8 cellular contexts compared by ENCODE assay signal in the genomic region with DNA sequence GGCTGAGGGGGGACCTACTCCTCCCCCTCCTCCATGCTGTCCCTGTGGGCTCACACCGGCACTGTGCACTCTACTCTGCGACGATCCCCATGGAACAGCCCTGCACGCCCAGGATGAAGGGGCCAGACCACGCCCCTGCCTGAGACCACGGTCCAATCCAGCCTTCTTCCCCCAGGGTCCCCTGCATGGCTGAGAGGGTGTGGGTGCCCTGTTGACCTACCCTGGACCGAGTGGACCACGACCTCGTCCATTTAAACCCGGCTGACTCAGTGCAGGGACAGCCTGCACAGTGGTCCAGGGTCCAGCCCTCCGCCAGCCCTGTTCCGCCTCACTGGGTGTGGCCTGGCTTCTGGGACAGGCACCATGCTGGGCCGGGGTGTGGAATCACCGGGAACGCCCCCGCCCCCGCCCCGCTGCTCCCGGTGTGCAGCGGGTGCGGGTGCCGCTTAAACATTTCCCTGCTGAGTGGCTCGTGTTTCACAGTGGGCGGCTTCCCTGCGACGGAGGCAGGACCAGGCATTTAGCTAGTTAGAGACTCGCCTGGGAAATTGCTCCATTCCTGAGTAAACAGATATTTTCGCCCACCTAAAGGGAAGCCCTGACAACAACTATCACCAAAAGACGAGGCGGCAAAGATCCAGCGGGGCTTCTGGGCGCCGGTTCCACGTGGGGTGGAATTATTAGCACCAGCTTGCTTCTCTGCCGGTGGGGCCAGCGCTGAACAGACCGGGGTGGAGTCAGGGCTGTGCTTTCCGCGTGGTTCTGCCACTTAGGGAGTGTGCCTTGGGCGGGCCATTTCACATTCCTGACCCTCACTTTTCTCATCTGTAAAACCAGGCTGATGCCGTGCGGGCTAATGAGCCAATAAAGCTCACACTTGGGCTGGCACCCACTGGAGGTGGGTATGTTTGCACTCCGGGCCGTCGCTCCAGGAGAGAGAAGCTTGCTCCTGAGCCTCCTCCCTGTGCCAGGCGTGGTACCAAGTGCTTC. TPM values are rescaled to one million over a fixed set of nuclear protein-coding genes. Genes with fewer than 3 reads are reported as not detected.
A peak's percentile ranks its signal among the peaks of the same experiment; 100 is the strongest.
DNase-seq lines count a peak whose midpoint lies in the region; ATAC-seq and TF ChIP-seq lines count a peak whose summit lies in the region.

No MANE protein-coding gene starts in this region.

- H3K36me3 Mint-ChIP-seq in activated T-cell treated with anti-CD3 and anti-CD28 coated beads, Interleukin-2, amount 50 U/mL, for 4 hours (ENCODE audit: insufficient read depth): no peaks in the 10 kb centered on the region

- H3K9me3 ChIP-seq in Peyer's patch: no peaks in the 10 kb centered on the region

- TF ChIP-seq POLR2A in Peyer's patch (IDR thresholded peaks at IDR 0.05): no peak
- TF ChIP-seq POLR2A in erythroblast (IDR thresholded peaks at IDR 0.05; ENCODE audit: low read length): no peak

- no peak for DNase-seq in activated T-cell treated with anti-CD3 and anti-CD28 coated beads, Interleukin-2, amount 50 U/mL, for 4 hours
- no peak for DNase-seq in activated T-cell treated with anti-CD3 and anti-CD28 coated beads, Interleukin-2, amount 50 U/mL, for 1 hour
- peak in 2 of 3 donors; percentile 61 to 64 for DNase-seq in Peyer's patch
- DNase-seq in glomerular visceral epithelial cell (ENCODE audit: extremely low spot score): peak; percentile 39
- DNase-seq in skeletal muscle cell (ENCODE audit: low read depth): no peak
- DNase-seq in erythroblast (lab: John Stamatoyannopoulos, UW): no peak
- no peak for DNase-seq in dermis blood vessel endothelial cell
- DNase-seq in D341Med (ENCODE audit: low spot score): no peak

- peaks cover 43% of the 10 kb centered on the region for H3K27me3 Mint-ChIP-seq in activated T-cell treated with anti-CD3 and anti-CD28 coated beads, Interleukin-2, amount 50 U/mL, for 4 hours (ENCODE audit: low read depth)

- H3K27ac ChIP-seq in Peyer's patch: no peak overlapping the region

- H3K4me3 ChIP-seq in Peyer's patch (peak overlapping the region in 1 of 4 donors; percentile 8), skeletal muscle cell (ENCODE audit: low read depth, low read length) (peak overlapping the region; percentile 6)

- H3K36me3 ChIP-seq in Peyer's patch: no peaks in the 10 kb centered on the region

- no peaks in the 10 kb centered on the region for H3K9me3 Mint-ChIP-seq in activated T-cell treated with anti-CD3 and anti-CD28 coated beads, Interleukin-2, amount 50 U/mL, for 4 hours

- peak; percentile 42 to 49 for ATAC-seq in activated T-cell treated with anti-CD3 and anti-CD28 coated beads, Interleukin-2, amount 50 U/mL, for 4 hours

- peaks cover 28% of the 10 kb centered on the region for H3K4me1 Mint-ChIP-seq in activated T-cell treated with anti-CD3 and anti-CD28 coated beads, Interleukin-2, amount 50 U/mL, for 4 hours (ENCODE audit: low read depth)

- H3K4me3 Mint-ChIP-seq in activated T-cell treated with anti-CD3 and anti-CD28 coated beads, Interleukin-2, amount 50 U/mL, for 4 hours: peak overlapping the region; percentile 21

- peaks cover 0 to 13% (median 0%) of the 10 kb centered on the region in 4 donors for H3K4me1 ChIP-seq in Peyer's patch

- no peak for TF ChIP-seq CTCF in Peyer's patch (IDR thresholded peaks at IDR 0.05)

- H3K27me3 ChIP-seq in Peyer's patch: no peaks in the 10 kb centered on the region

RNA-seq across cellular contexts. Expression of a gene that starts 22.6 kb away (rescaled TPM):
- total RNA-seq in activated T-cell treated with anti-CD3 and anti-CD28 coated beads, Interleukin-2, amount 50 U/mL, for 4 hours: not detected
- total RNA-seq in Peyer's patch (not detected), dermis blood vessel endothelial cell (not detected in 2 replicates)

RNA-seq across cellular contexts. Expression of a gene that starts 49.5 kb away (rescaled TPM):
- not detected for total RNA-seq in activated T-cell treated with anti-CD3 and anti-CD28 coated beads, Interleukin-2, amount 50 U/mL, for 4 hours
- total RNA-seq in Peyer's patch: not detected
- total RNA-seq in dermis blood vessel endothelial cell: not detected in 2 replicates

Comparison
In these comparisons a context has a peak if more than half of its experiments do, and no peak if none do; other contexts are left out.
1. DNase-seq: peak in Peyer's patch (2 of 3) and glomerular visceral epithelial cell (single experiment); none in activated T-cell treated with anti-CD3 and anti-CD28 coated beads, Interleukin-2, amount 50 U/mL, for 4 hours (single experiment), activated T-cell treated with anti-CD3 and anti-CD28 coated beads, Interleukin-2, amount 50 U/mL, for 1 hour (single experiment), skeletal muscle cell (single experiment), erythroblast (0 of 2), dermis blood vessel endothelial cell (single experiment) and D341Med (single experiment).